In the genomic region with DNA sequence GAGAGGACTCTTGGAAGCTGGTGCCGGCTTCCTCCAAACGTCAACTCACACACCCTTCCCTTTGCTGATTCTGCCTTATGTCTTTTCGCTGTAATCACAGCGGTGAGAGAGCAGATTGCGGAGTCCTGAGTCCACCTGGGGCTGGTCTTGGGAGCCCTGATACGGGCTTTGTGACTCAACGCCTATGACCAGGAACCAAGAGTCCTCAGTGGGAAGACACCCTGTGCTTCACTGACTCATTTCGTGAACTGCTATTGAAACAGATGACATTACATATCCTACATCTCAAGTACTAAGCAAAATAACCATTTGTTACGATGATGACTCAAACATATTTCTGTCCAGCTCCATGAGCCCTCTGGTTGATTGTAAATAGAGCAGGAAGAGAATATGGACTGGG, we compare ENCODE assay signal across 14 cellular contexts.
DNase-seq lines count a peak whose midpoint lies in the region; ATAC-seq and TF ChIP-seq lines count a peak whose summit lies in the region.
"Had no signal": no experiment of that assay in that cellular context is flagged by ENCODE, and none has a peak within 500 bp of the region (broad histone marks: within the 10 kb centered on the region; RNA-seq: fewer than 3 reads in every experiment).

No MANE protein-coding gene starts in this region.

- H4K20me1 ChIP-seq in osteoblast (ENCODE audit: insufficient read depth, low read length) (no peaks in the 10 kb centered on the region), GM23338 (replicated peaks; ENCODE audit: insufficient read depth) (no peaks in the 10 kb centered on the region; the same call in 1 of the 2 replicates)

- H3K36me3 ChIP-seq in osteoblast (ENCODE audit: insufficient read depth, low read length) (peaks cover 2% of the 10 kb centered on the region), GM23338 (ENCODE audit: insufficient read depth) (no peaks in the 10 kb centered on the region; the same call in 1 of the 2 replicates), WERI-Rb-1 (peaks cover 7% of the 10 kb centered on the region)

- no peaks in the 10 kb centered on the region for H3K79me2 ChIP-seq in osteoblast (ENCODE audit: insufficient read depth, low read length)
- H3K79me2 ChIP-seq in GM23338 (replicated peaks; ENCODE audit: insufficient read depth): no peaks in the 10 kb centered on the region

- no peak overlapping the region for H2AFZ ChIP-seq in osteoblast (ENCODE audit: low read length)
- H2AFZ ChIP-seq in GM23338: no peak overlapping the region

- H3K4me3 ChIP-seq in osteoblast (ENCODE audit: insufficient read depth, low read length): no peak overlapping the region
- H3K4me3 ChIP-seq in GM23338: no peak overlapping the region
- no peak overlapping the region for H3K4me3 ChIP-seq in WERI-Rb-1 (ENCODE audit: low read depth, low read length)
- H3K4me3 ChIP-seq: upper lobe of left lung had no signal

- H3K4me1 Mint-ChIP-seq in GM23338: no peaks in the 10 kb centered on the region
- H3K4me1 Mint-ChIP-seq: IgD-negative memory B cell had no signal

- no peaks in the 10 kb centered on the region for H3F3A ChIP-seq in GM23338 (replicated peaks; ENCODE audit: low read depth)

- H3K27me3 ChIP-seq in osteoblast (ENCODE audit: insufficient read depth, low read length): no peaks in the 10 kb centered on the region
- no peaks in the 10 kb centered on the region for H3K27me3 ChIP-seq in GM23338 (ENCODE audit: insufficient read depth)
- no peaks in the 10 kb centered on the region for H3K27me3 ChIP-seq in WERI-Rb-1 (ENCODE audit: insufficient read depth, low read depth, severe bottlenecking)
- H3K27me3 ChIP-seq: upper lobe of left lung had no signal

- ATAC-seq in GM23338: no peak

- peaks cover 11% of the 10 kb centered on the region for H3K4me1 ChIP-seq in osteoblast (ENCODE audit: insufficient read depth, low read length)
- no peaks in the 10 kb centered on the region for H3K4me1 ChIP-seq in GM23338 (ENCODE audit: insufficient read depth)
- H3K4me1 ChIP-seq: upper lobe of left lung had no signal

- H3K9me2 ChIP-seq in GM23338 (ENCODE audit: insufficient read depth): no peaks in the 10 kb centered on the region

- peaks cover 5% of the 10 kb centered on the region; the same call in 1 of the 3 replicates for H3K36me3 Mint-ChIP-seq in GM23338 (ENCODE audit: low read depth)

- no peaks in the 10 kb centered on the region for H3K9me3 Mint-ChIP-seq in GM23338
- H3K9me3 Mint-ChIP-seq: IgD-negative memory B cell had no signal

- no peak for TF ChIP-seq CTCF in osteoblast (IDR thresholded peaks at IDR 0.05; ENCODE audit: extremely low read depth, low read depth, low read length)
- TF ChIP-seq CTCF in GM23338 (conservative IDR thresholded peaks at IDR 0.05; ENCODE audit: low read depth in 2 of 2): no peak
- TF ChIP-seq CTCF in WERI-Rb-1 (IDR thresholded peaks at IDR 0.05; ENCODE audit: low read depth, low read length): no peak

- H3K4me2 ChIP-seq in osteoblast (ENCODE audit: insufficient read depth, low read length) (no peak overlapping the region), GM23338 (no peak overlapping the region)

- peaks cover 5% of the 10 kb centered on the region for H3K27me3 Mint-ChIP-seq in GM23338 (ENCODE audit: insufficient read depth, low read depth, poor library complexity)
- H3K27me3 Mint-ChIP-seq: IgD-negative memory B cell had no signal

- no peak overlapping the region for H3K27ac Mint-ChIP-seq in GM23338

- no peaks in the 10 kb centered on the region for H3K9me3 ChIP-seq in osteoblast (ENCODE audit: low read depth, low read length)
- no peaks in the 10 kb centered on the region for H3K9me3 ChIP-seq in WERI-Rb-1 (ENCODE audit: severe bottlenecking)
- H3K9me3 ChIP-seq: upper lobe of left lung had no signal

- H3K27ac ChIP-seq in osteoblast (ENCODE audit: low read depth, low read length) (peak overlapping the region; percentile 35), GM23338 (ENCODE audit: low read depth) (no peak overlapping the region), WERI-Rb-1 (no peak overlapping the region)
- H3K27ac ChIP-seq: upper lobe of left lung had no signal

- no peak overlapping the region for H3K4me3 Mint-ChIP-seq in GM23338
- H3K4me3 Mint-ChIP-seq: IgD-negative memory B cell had no signal

- DNase-seq in GM04503 (ENCODE audit: low read depth) (peak; percentile 31), HS-5 (ENCODE audit: low read depth) (peak; percentile 63), brain pericyte (ENCODE audit: low read depth, low spot score) (peak; percentile 50), osteoblast (ENCODE audit: insufficient read length, low spot score, missing footprints) (peak; percentile 97), GM23338 (ENCODE audit: low spot score) (no peak), WERI-Rb-1 (no peak), middle frontal gyrus (ENCODE audit: extremely low spot score, low spot score) (no peak)
- DNase-seq: cortex of kidney, DMS79 treated with DMSO at 0.1 percent for 48 hours, hippocampal formation, OCI-M1, right cardiac atrium had no signal

TF ChIP-seq in GM23338, 12 proteins besides CTCF, POLR2A, EP300 and RAD21:
- no peak for TF ChIP-seq ZNF114 (CRISPR knock-in tag; IDR thresholded peaks at IDR 0.05)
- TF ChIP-seq NANOG (IDR thresholded peaks at IDR 0.05; ENCODE audit: borderline replicate concordance): no peak
- TF ChIP-seq EZH2phosphoT487 (IDR thresholded peaks at IDR 0.05; ENCODE audit: unreplicated experiment): no peak
- TF ChIP-seq, protein P1, sequence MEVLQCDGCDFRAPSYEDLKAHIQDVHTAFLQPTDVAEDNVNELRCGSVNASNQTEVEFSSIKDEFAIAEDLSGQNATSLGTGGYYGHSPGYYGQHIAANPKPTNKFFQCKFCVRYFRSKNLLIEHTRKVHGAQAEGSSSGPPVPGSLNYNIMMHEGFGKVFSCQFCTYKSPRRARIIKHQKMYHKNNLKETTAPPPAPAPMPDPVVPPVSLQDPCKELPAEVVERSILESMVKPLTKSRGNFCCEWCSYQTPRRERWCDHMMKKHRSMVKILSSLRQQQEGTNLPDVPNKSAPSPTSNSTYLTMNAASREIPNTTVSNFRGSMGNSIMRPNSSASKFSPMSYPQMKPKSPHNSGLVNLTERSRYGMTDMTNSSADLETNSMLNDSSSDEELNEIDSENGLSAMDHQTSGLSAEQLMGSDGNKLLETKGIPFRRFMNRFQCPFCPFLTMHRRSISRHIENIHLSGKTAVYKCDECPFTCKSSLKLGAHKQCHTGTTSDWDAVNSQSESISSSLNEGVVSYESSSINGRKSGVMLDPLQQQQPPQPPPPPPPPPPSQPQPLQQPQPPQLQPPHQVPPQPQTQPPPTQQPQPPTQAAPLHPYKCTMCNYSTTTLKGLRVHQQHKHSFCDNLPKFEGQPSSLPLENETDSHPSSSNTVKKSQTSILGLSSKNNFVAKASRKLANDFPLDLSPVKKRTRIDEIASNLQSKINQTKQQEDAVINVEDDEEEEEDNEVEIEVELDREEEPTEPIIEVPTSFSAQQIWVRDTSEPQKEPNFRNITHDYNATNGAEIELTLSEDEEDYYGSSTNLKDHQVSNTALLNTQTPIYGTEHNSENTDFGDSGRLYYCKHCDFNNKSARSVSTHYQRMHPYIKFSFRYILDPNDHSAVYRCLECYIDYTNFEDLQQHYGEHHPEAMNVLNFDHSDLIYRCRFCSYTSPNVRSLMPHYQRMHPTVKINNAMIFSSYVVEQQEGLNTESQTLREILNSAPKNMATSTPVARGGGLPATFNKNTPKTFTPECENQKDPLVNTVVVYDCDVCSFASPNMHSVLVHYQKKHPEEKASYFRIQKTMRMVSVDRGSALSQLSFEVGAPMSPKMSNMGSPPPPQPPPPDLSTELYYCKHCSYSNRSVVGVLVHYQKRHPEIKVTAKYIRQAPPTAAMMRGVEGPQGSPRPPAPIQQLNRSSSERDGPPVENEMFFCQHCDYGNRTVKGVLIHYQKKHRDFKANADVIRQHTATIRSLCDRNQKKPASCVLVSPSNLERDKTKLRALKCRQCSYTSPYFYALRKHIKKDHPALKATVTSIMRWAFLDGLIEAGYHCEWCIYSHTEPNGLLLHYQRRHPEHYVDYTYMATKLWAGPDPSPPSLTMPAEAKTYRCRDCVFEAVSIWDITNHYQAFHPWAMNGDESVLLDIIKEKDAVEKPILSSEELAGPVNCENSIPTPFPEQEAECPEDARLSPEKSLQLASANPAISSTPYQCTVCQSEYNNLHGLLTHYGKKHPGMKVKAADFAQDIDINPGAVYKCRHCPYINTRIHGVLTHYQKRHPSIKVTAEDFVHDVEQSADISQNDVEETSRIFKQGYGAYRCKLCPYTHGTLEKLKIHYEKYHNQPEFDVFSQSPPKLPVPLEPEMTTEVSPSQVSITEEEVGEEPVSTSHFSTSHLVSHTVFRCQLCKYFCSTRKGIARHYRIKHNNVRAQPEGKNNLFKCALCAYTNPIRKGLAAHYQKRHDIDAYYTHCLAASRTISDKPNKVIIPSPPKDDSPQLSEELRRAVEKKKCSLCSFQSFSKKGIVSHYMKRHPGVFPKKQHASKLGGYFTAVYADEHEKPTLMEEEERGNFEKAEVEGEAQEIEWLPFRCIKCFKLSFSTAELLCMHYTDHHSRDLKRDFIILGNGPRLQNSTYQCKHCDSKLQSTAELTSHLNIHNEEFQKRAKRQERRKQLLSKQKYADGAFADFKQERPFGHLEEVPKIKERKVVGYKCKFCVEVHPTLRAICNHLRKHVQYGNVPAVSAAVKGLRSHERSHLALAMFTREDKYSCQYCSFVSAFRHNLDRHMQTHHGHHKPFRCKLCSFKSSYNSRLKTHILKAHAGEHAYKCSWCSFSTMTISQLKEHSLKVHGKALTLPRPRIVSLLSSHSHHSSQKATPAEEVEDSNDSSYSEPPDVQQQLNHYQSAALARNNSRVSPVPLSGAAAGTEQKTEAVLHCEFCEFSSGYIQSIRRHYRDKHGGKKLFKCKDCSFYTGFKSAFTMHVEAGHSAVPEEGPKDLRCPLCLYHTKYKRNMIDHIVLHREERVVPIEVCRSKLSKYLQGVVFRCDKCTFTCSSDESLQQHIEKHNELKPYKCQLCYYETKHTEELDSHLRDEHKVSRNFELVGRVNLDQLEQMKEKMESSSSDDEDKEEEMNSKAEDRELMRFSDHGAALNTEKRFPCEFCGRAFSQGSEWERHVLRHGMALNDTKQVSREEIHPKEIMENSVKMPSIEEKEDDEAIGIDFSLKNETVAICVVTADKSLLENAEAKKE (CRISPR knock-in tag; IDR thresholded peaks at IDR 0.05): no peak
TF ChIP-seq in GM23338: peak in this region for 0.

Comparison
In these comparisons a context has a peak if more than half of its experiments do, and no peak if none do; other contexts are left out.
1. DNase-seq: peak in GM04503 (single experiment), HS-5 (single experiment), brain pericyte (single experiment) and osteoblast (single experiment); none in GM23338 (single experiment), WERI-Rb-1 (single experiment) and middle frontal gyrus (single experiment).